7 cellular contexts compared by ENCODE assay signal in the genomic region with DNA sequence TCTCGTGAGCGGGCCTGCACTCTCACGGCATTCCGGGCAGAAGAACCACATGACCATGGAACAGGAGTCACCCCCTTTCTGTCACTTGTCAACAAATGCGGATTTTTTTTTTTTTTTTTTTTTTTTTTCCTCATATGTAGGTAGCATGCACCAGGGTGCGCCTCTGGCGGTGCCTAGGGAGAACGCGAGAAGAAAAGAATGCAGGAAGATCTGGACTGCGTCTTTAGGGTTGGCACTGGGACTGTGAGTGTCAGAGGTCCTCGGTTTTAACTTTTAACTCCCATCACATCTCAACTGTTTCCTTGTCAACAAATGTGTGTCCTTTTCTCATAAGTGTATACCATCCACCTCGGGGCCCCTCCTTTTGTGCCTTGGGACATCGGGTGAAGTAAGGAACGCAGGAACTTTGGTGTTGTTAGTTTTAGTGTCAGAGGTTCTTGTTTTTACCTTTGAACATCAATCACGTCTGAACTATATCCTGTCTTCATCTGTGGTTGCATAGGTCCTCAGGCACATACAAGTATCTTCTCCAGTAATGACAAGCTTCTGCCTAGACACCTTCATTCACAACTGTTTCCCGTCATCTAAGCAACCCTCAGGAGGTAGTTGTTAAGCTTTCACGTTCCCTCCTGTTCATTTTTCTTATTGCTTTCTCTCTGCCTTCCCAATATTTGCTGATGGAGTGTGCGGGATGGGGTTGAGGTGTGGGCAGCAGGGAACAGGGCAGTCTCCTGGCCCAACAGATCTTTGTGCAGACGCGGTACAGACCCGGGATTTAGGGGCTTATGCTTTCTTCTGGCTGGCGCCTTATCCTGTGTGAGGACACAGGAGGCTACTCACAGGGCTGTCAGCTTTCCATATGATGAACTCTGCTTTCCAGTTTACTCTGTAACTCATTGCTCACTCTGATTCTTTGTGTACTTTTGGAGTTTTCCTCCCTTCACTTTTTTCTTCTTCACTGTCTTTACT. TPM values are rescaled to one million over a fixed set of nuclear protein-coding genes. Genes with fewer than 3 reads are reported as not detected.
DNase-seq lines count a peak whose midpoint lies in the region; ATAC-seq and TF ChIP-seq lines count a peak whose summit lies in the region.
"Not testable (repeated sequence)": the region's sequence is repeated elsewhere in the genome, so short reads cannot be mapped to it uniquely, and the experiment has no call there.

No MANE protein-coding gene starts in this region.

- ATAC-seq in CD8-positive, alpha-beta T cell: peak; percentile 73
- not testable (repeated sequence) for ATAC-seq in WTC11; natural killer cell treated with Interleukin-12 subunit alpha and Interleukin-12 subunit beta and Interleukin-15 and Interleukin-18, amount 100 ng/mL, for 72 hours
- ATAC-seq in activated T-cell treated with anti-CD3 and anti-CD28 coated beads, Interleukin-2, amount 50 U/mL, for 72 hours (replicated peaks in 1 of 2): peak; percentile 18 to 73

- not testable (repeated sequence) for H3K9me3 Mint-ChIP-seq in CD8-positive, alpha-beta T cell; WTC11; activated T-cell treated with anti-CD3 and anti-CD28 coated beads, Interleukin-2, amount 50 U/mL, for 72 hours; activated naive CD8-positive, alpha-beta T cell (ENCODE audit: low read depth); endothelial cell (ENCODE audit: unreplicated experiment); natural killer cell treated with Interleukin-12 subunit alpha and Interleukin-12 subunit beta and Interleukin-15 and Interleukin-18, amount 100 ng/mL, for 72 hours

- H3K4me3 Mint-ChIP-seq in CD8-positive, alpha-beta T cell; WTC11; endothelial cell (ENCODE audit: unreplicated experiment); natural killer cell treated with Interleukin-12 subunit alpha and Interleukin-12 subunit beta and Interleukin-15 and Interleukin-18, amount 100 ng/mL, for 72 hours: not testable (repeated sequence)
- peak overlapping the region; percentile 2 to 31 for H3K4me3 Mint-ChIP-seq in activated T-cell treated with anti-CD3 and anti-CD28 coated beads, Interleukin-2, amount 50 U/mL, for 72 hours
- H3K4me3 Mint-ChIP-seq in activated naive CD8-positive, alpha-beta T cell: peak overlapping the region; percentile 62

- POLR2A ChIA-PET in CD8-positive, alpha-beta T cell (lab: Charles Lee); WTC11 (lab: Charles Lee): not testable (repeated sequence)

- TF ChIP-seq POLR2A in spleen (IDR thresholded peaks at IDR 0.05): not testable (repeated sequence)

- not testable (repeated sequence) for TF ChIP-seq CTCF in CD8-positive, alpha-beta T cell (IDR thresholded peaks at IDR 0.05); WTC11 (IDR thresholded peaks at IDR 0.05); endothelial cell (IDR thresholded peaks at IDR 0.05; ENCODE audit: unreplicated experiment); spleen (IDR thresholded peaks at IDR 0.05 in 8 of 11, conservative IDR thresholded peaks at IDR 0.05 in 3 of 11)

- peak overlapping the region; percentile 29 for H3K27ac ChIP-seq in CD8-positive, alpha-beta T cell (ENCODE audit: low read depth, low read length)
- not testable (repeated sequence) for H3K27ac ChIP-seq in spleen

- H3K9me3 ChIP-seq in CD8-positive, alpha-beta T cell (ENCODE audit: low read length); spleen: not testable (repeated sequence)

- H3K4me1 ChIP-seq in CD8-positive, alpha-beta T cell (ENCODE audit: insufficient read depth, low read length): peaks cover 10% of the 10 kb centered on the region
- peaks cover 0 to 16% (median 0%) of the 10 kb centered on the region in 6 donors for H3K4me1 ChIP-seq in spleen

- H3K4me3 ChIP-seq in CD8-positive, alpha-beta T cell (ENCODE audit: low read depth, low read length); spleen: not testable (repeated sequence)

- peaks cover 20% of the 10 kb centered on the region for H3K4me1 Mint-ChIP-seq in CD8-positive, alpha-beta T cell (ENCODE audit: low read depth)
- H3K4me1 Mint-ChIP-seq in WTC11 (peaks cover 18% of the 10 kb centered on the region), endothelial cell (ENCODE audit: unreplicated experiment) (peaks cover 31% of the 10 kb centered on the region)
- peaks cover 32% of the 10 kb centered on the region for H3K4me1 Mint-ChIP-seq in activated T-cell treated with anti-CD3 and anti-CD28 coated beads, Interleukin-2, amount 50 U/mL, for 72 hours (ENCODE audit: low read depth)
- peaks cover 24% of the 10 kb centered on the region for H3K4me1 Mint-ChIP-seq in activated naive CD8-positive, alpha-beta T cell (ENCODE audit: low read depth)
- peaks cover 6 to 13% of the 10 kb centered on the region in 2 donors for H3K4me1 Mint-ChIP-seq in natural killer cell treated with Interleukin-12 subunit alpha and Interleukin-12 subunit beta and Interleukin-15 and Interleukin-18, amount 100 ng/mL, for 72 hours (ENCODE audit: low read depth in 2 of 2)

- not testable (repeated sequence) for DNase-seq in CD8-positive, alpha-beta T cell; WTC11 (ENCODE audit: low spot score); activated T-cell treated with anti-CD3 and anti-CD28 coated beads, Interleukin-2, amount 50 U/mL, for 72 hours; endothelial cell (ENCODE audit: low spot score)
- DNase-seq in natural killer cell treated with Interleukin-12 subunit alpha and Interleukin-12 subunit beta and Interleukin-15 and Interleukin-18, amount 100 ng/mL, for 72 hours (ENCODE audit: low spot score): peak; percentile 35
- peak; percentile 28 for DNase-seq in spleen

- intact Hi-C loops in CD8-positive, alpha-beta T cell (cut with DNase I, micrococcal nuclease); spleen (cut with DNase I; ENCODE audit: low total_unique reads): not testable (repeated sequence)

- peaks cover 20% of the 10 kb centered on the region for H3K36me3 Mint-ChIP-seq in CD8-positive, alpha-beta T cell
- H3K36me3 Mint-ChIP-seq in WTC11; activated T-cell treated with anti-CD3 and anti-CD28 coated beads, Interleukin-2, amount 50 U/mL, for 72 hours (ENCODE audit: insufficient read depth in 2 of 2); activated naive CD8-positive, alpha-beta T cell; natural killer cell treated with Interleukin-12 subunit alpha and Interleukin-12 subunit beta and Interleukin-15 and Interleukin-18, amount 100 ng/mL, for 72 hours: not testable (repeated sequence)
- peaks cover 27% of the 10 kb centered on the region for H3K36me3 Mint-ChIP-seq in endothelial cell (ENCODE audit: low read depth, unreplicated experiment)

- peak overlapping the region; percentile 93 for H3K27ac Mint-ChIP-seq in CD8-positive, alpha-beta T cell
- peak overlapping the region; percentile 27; the same call in 1 of the 2 replicates for H3K27ac Mint-ChIP-seq in WTC11
- peak overlapping the region; percentile 50 for H3K27ac Mint-ChIP-seq in activated T-cell treated with anti-CD3 and anti-CD28 coated beads, Interleukin-2, amount 50 U/mL, for 72 hours
- H3K27ac Mint-ChIP-seq in activated naive CD8-positive, alpha-beta T cell: peak overlapping the region; percentile 83
- peak overlapping the region; percentile 31 for H3K27ac Mint-ChIP-seq in endothelial cell (ENCODE audit: unreplicated experiment)
- not testable (repeated sequence) for H3K27ac Mint-ChIP-seq in natural killer cell treated with Interleukin-12 subunit alpha and Interleukin-12 subunit beta and Interleukin-15 and Interleukin-18, amount 100 ng/mL, for 72 hours

- H3K27me3 Mint-ChIP-seq in CD8-positive, alpha-beta T cell (ENCODE audit: low read depth); WTC11 (ENCODE audit: low read depth); activated T-cell treated with anti-CD3 and anti-CD28 coated beads, Interleukin-2, amount 50 U/mL, for 72 hours (ENCODE audit: low read depth); activated naive CD8-positive, alpha-beta T cell; endothelial cell (ENCODE audit: unreplicated experiment); natural killer cell treated with Interleukin-12 subunit alpha and Interleukin-12 subunit beta and Interleukin-15 and Interleukin-18, amount 100 ng/mL, for 72 hours: not testable (repeated sequence)

- WGBS in spleen, 5 donors: 80 to 88% (median 86%) methylated on average over 12 to 17 of the region's 22 CpGs

- CTCF ChIA-PET in CD8-positive, alpha-beta T cell (lab: Charles Lee); WTC11 (lab: Charles Lee): not testable (repeated sequence)

- H3K27me3 ChIP-seq in CD8-positive, alpha-beta T cell (ENCODE audit: insufficient read depth, low read length); spleen (replicated peaks in 1 of 7): not testable (repeated sequence)

- H3K36me3 ChIP-seq in CD8-positive, alpha-beta T cell (ENCODE audit: insufficient read depth, low read length): not testable (repeated sequence)
- H3K36me3 ChIP-seq in spleen: peaks cover 0 to 11% (median 0%) of the 10 kb centered on the region in 6 donors

RNA-seq across cellular contexts. Expression of gene NBDY, which starts 51.9 kb away (rescaled TPM):
- total RNA-seq in CD8-positive, alpha-beta T cell: 10 to 100 TPM; 20.6 to 22.5 TPM
- total RNA-seq in WTC11 (2021): 44.7 to 62.0 TPM (median 59.5 TPM) in 3 replicates
- 10 to 100 TPM; 57.7 to 66.5 TPM for total RNA-seq in activated T-cell treated with anti-CD3 and anti-CD28 coated beads, Interleukin-2, amount 50 U/mL, for 72 hours
- total RNA-seq in endothelial cell (ENCODE audit: unreplicated experiment): 90.1 TPM
- total RNA-seq in natural killer cell treated with Interleukin-12 subunit alpha and Interleukin-12 subunit beta and Interleukin-15 and Interleukin-18, amount 100 ng/mL, for 72 hours: 10 to 100 TPM; 12.7 to 35.3 TPM
- total RNA-seq in spleen: 10 to 100 TPM; 15.7 to 46.7 (median 30.9) TPM
- polyA plus RNA-seq in spleen: 10 to 100 TPM; 24.3 to 31.6 (median 27.9) TPM
